Comparison of ENCODE assay signal across 8 cellular contexts in the genomic region with DNA sequence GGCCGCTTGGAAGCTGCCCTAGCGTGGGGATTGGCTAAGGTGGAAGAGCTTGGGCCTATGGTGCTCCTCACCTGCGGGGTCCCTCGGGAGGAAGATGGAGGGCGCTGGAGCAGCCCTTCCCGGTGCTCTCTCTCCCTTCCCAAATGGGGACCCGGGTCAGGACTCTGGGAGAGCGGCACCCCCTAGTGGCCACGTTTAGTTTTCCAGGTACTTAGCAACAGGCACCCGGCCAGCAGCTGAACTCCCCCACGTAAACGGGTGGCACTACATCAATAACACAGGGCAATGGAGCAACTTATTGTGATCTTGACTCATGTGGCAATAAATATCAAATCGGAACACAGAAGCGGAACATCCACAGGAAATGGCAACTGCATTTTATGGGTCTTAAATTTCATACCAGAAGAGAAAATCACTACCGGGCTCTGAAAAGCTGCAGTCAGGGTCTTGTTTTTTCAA.
DNase-seq lines count a peak whose midpoint lies in the region; ATAC-seq and TF ChIP-seq lines count a peak whose summit lies in the region.

No MANE protein-coding gene starts in this region.

- peak; percentile 37 to 78 for TF ChIP-seq CTCF in right atrium auricular region (IDR thresholded peaks at IDR 0.05)

- ATAC-seq in HG02885 (IDR thresholded peaks at IDR 0.05; ENCODE audit: poor library complexity, unreplicated experiment) = peak; percentile 78
- peak; percentile 59 for ATAC-seq in sciatic nerve
- no peak for ATAC-seq in HG03196 (IDR thresholded peaks at IDR 0.05; ENCODE audit: unreplicated experiment)

- no peak overlapping the region for H3K27ac Mint-ChIP-seq in activated naive CD8-positive, alpha-beta T cell treated with anti-CD3 and anti-CD28 coated beads for 36 hours

- no peaks in the 10 kb centered on the region for H3K4me1 ChIP-seq in right atrium auricular region

- H3K4me1 Mint-ChIP-seq in activated naive CD8-positive, alpha-beta T cell treated with anti-CD3 and anti-CD28 coated beads for 36 hours = peaks cover 6% of the 10 kb centered on the region

- H3K9me3 ChIP-seq in right atrium auricular region = no peaks in the 10 kb centered on the region

- no peak overlapping the region for H3K27ac ChIP-seq in right atrium auricular region

- H3K27me3 ChIP-seq in right atrium auricular region = no peaks in the 10 kb centered on the region

- H3K27me3 Mint-ChIP-seq in activated naive CD8-positive, alpha-beta T cell treated with anti-CD3 and anti-CD28 coated beads for 36 hours = peaks cover 34% of the 10 kb centered on the region

- no peaks in the 10 kb centered on the region for H3K36me3 ChIP-seq in right atrium auricular region

- intact Hi-C loops in sciatic nerve (cut with DNase I) = no loop called here

- H3K4me3 Mint-ChIP-seq in activated naive CD8-positive, alpha-beta T cell treated with anti-CD3 and anti-CD28 coated beads for 36 hours = no peak overlapping the region

- H3K4me3 ChIP-seq in right atrium auricular region = no peak overlapping the region

- H3K36me3 Mint-ChIP-seq in activated naive CD8-positive, alpha-beta T cell treated with anti-CD3 and anti-CD28 coated beads for 36 hours = no peaks in the 10 kb centered on the region

- no peaks in the 10 kb centered on the region for H3K9me3 Mint-ChIP-seq in activated naive CD8-positive, alpha-beta T cell treated with anti-CD3 and anti-CD28 coated beads for 36 hours

- peak; percentile 74 for DNase-seq in activated CD4-positive, alpha-beta T cell treated with anti-CD3 and anti-CD28 coated beads for 48 hours
- no peak for DNase-seq in activated CD4-positive, alpha-beta T cell treated with anti-CD3 and anti-CD28 coated beads for 1 hour
- DNase-seq in NCI-H345 (lab: John Stamatoyannopoulos, UW) (peak; percentile 47), right atrium auricular region (ENCODE audit: low spot score) (no peak), sciatic nerve (ENCODE audit: low spot score) (peak; percentile 78)
- DNase-seq in activated naive CD8-positive, alpha-beta T cell treated with anti-CD3 and anti-CD28 coated beads for 36 hours = peak; percentile 42

Comparison
In these comparisons a context has a peak if more than half of its experiments do, and no peak if none do; other contexts are left out.
1. DNase-seq: peak in activated CD4-positive, alpha-beta T cell treated with anti-CD3 and anti-CD28 coated beads for 48 hours (single experiment), NCI-H345 (single experiment), activated naive CD8-positive, alpha-beta T cell treated with anti-CD3 and anti-CD28 coated beads for 36 hours (single experiment) and sciatic nerve (single experiment); none in activated CD4-positive, alpha-beta T cell treated with anti-CD3 and anti-CD28 coated beads for 1 hour (single experiment) and right atrium auricular region (single experiment).